ENCODE assay signal across 11 cellular contexts in the genomic region with DNA sequence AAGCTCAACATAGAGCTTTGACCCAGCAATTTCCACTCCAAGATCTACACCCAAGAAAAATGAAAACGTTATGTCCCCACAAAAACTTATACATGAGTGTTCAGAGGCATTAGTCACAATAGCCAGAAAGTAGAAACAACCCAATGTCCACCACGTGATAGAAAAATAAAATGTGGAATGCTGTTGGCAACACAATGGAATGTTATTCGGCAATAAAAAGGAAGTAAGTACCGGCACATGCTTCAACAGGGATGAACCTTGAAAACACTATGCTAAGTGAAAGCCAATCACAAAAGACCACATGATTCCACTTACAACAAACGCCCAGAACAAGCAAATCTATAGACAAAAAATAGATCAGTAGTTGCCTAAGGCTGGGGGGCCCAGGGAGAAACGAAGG. TPM values are rescaled to one million over a fixed set of nuclear protein-coding genes. Genes with fewer than 3 reads are reported as not detected.
A peak's percentile ranks its signal among the peaks of the same experiment; 100 is the strongest.
DNase-seq lines count a peak whose midpoint lies in the region; ATAC-seq and TF ChIP-seq lines count a peak whose summit lies in the region.
"Had no signal": no experiment of that assay in that cellular context is flagged by ENCODE, and none has a peak within 500 bp of the region (broad histone marks: within the 10 kb centered on the region; RNA-seq: fewer than 3 reads in every experiment).

No MANE protein-coding gene starts in this region.

- peak; percentile 92 for DNase-seq in EL
- DNase-seq in MG63: peak; percentile 0
- DNase-seq in effector memory CD8-positive, alpha-beta T cell: no peak
- no peak for DNase-seq in progenitor cell of endocrine pancreas (ENCODE audit: low spot score, unreplicated experiment)
- no peak for DNase-seq in OCI-M1 (lab: John Stamatoyannopoulos, UW)
- DNase-seq: activated CD4-positive, CD25-positive, alpha-beta regulatory T cell treated with anti-CD3 and anti-CD28 coated beads, Interleukin-2, amount 50 U/mL, for 72 hours; NCI-H2081 treated with DMSO at 0.1 percent for 48 hours had no signal

- no peak for ATAC-seq in effector memory CD8-positive, alpha-beta T cell (replicated peaks)
- ATAC-seq in GM18867 (IDR thresholded peaks at IDR 0.05; ENCODE audit: unreplicated experiment): no peak
- no peak for ATAC-seq in GM18861 (IDR thresholded peaks at IDR 0.05; ENCODE audit: unreplicated experiment)
- ATAC-seq in GM18511 (IDR thresholded peaks at IDR 0.05; ENCODE audit: unreplicated experiment): no peak

- H3K27me3 Mint-ChIP-seq in effector memory CD8-positive, alpha-beta T cell: no peaks in the 10 kb centered on the region
- H3K27me3 Mint-ChIP-seq in progenitor cell of endocrine pancreas: no peaks in the 10 kb centered on the region
- H3K27me3 Mint-ChIP-seq: dendritic cell treated with granulocyte-macrophage colony-stimulating factor and Interleukin-4, amounts not matched to agents 40 ng/mL and 50 ng/mL, for 4 days had no signal

- H3K36me3 Mint-ChIP-seq in effector memory CD8-positive, alpha-beta T cell (ENCODE audit: insufficient read depth): peaks cover 25% of the 10 kb centered on the region
- H3K36me3 Mint-ChIP-seq in progenitor cell of endocrine pancreas (ENCODE audit: insufficient read depth): peaks cover 6% of the 10 kb centered on the region

- H3K4me3 ChIP-seq in MG63: no peak overlapping the region

- H3K27me3 ChIP-seq in MG63: no peaks in the 10 kb centered on the region

- TF ChIP-seq CTCF in progenitor cell of endocrine pancreas (IDR thresholded peaks at IDR 0.05; ENCODE audit: unreplicated experiment): no peak

- H3K9me3 ChIP-seq in MG63: no peaks in the 10 kb centered on the region

- peaks cover 44 to 60% of the 10 kb centered on the region in 2 donors for H3K4me1 Mint-ChIP-seq in effector memory CD8-positive, alpha-beta T cell (ENCODE audit: low read depth in 2 of 2)
- H3K4me1 Mint-ChIP-seq in progenitor cell of endocrine pancreas (ENCODE audit: low read depth): peaks cover 17% of the 10 kb centered on the region

- H3K4me3 Mint-ChIP-seq in effector memory CD8-positive, alpha-beta T cell: peak overlapping the region; percentile 19 to 41
- no peak overlapping the region for H3K4me3 Mint-ChIP-seq in progenitor cell of endocrine pancreas (ENCODE audit: low read depth)
- H3K4me3 Mint-ChIP-seq: dendritic cell treated with granulocyte-macrophage colony-stimulating factor and Interleukin-4, amounts not matched to agents 40 ng/mL and 50 ng/mL, for 4 days had no signal

- H3K36me3 ChIP-seq in MG63: no peaks in the 10 kb centered on the region; the same call in 1 of the 2 replicates

- no peaks in the 10 kb centered on the region for H3K9me3 Mint-ChIP-seq in effector memory CD8-positive, alpha-beta T cell
- peaks cover 4% of the 10 kb centered on the region for H3K9me3 Mint-ChIP-seq in progenitor cell of endocrine pancreas (ENCODE audit: low read depth)
- H3K9me3 Mint-ChIP-seq: dendritic cell treated with granulocyte-macrophage colony-stimulating factor and Interleukin-4, amounts not matched to agents 40 ng/mL and 50 ng/mL, for 4 days had no signal

- H3K27ac Mint-ChIP-seq in effector memory CD8-positive, alpha-beta T cell: no peak overlapping the region
- peak overlapping the region; percentile 67 for H3K27ac Mint-ChIP-seq in progenitor cell of endocrine pancreas
- H3K27ac Mint-ChIP-seq: dendritic cell treated with granulocyte-macrophage colony-stimulating factor and Interleukin-4, amounts not matched to agents 40 ng/mL and 50 ng/mL, for 4 days had no signal

RNA-seq across cellular contexts. Expression of a gene that starts 6.0 kb away (rescaled TPM):
- 77.3 and 105 TPM in 2 replicates for total RNA-seq in MG63 (2014; rRNA removed; shearing (Covaris generic); ENCODE audit: low replicate concordance)
- total RNA-seq in progenitor cell of endocrine pancreas: 103 and 108 TPM in 2 replicates

Comparison
In these comparisons a context has a peak if more than half of its experiments do, and no peak if none do; other contexts are left out.
1. DNase-seq: peak in EL (single experiment) and MG63 (single experiment); none in effector memory CD8-positive, alpha-beta T cell (0 of 3), progenitor cell of endocrine pancreas (single experiment) and OCI-M1 (single experiment).